ENCODE assay signal across 14 cellular contexts in the genomic region with DNA sequence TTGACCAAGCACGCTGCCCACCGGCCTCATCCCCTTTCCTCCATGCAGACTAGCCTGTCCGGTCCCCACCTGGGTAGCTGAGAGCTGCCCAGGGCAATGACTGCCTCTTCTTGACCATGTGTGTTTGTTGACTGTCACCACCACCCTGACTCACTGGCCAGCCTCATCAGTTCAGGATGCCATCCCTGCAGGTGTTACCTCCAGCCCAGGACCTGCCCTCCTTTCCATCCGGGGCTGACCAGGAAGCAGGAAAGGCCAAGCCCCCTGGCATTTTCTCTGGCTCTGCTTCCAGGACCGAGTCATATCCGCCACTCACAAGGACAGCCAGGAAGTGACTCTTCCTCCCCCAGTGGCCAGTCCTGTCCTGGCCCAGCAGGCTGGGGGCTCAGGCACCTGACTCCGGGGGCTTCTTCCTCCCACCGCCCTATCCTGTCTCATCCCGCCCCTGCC. TPM values are rescaled to one million over a fixed set of nuclear protein-coding genes. Genes with fewer than 3 reads are reported as not detected.
A peak's percentile ranks its signal among the peaks of the same experiment; 100 is the strongest.
DNase-seq lines count a peak whose midpoint lies in the region; FAIRE-seq and TF ChIP-seq lines count a peak whose summit lies in the region.
"Had no signal": no experiment of that assay in that cellular context is flagged by ENCODE, and none has a peak within 500 bp of the region (broad histone marks: within the 10 kb centered on the region; RNA-seq: fewer than 3 reads in every experiment).

No MANE protein-coding gene starts in this region.

- DNase-seq in epithelial cell of prostate (ENCODE audit: low read depth, low spot score) (no peak), neural crest cell (ENCODE audit: low read depth, low spot score) (no peak), kidney (no peak), NCI-H146 (lab: John Stamatoyannopoulos, UW) (no peak)
- no peak for DNase-seq in stimulated activated CD4-positive, alpha-beta T cell treated with anti-CD3 and anti-CD28 coated beads, Interleukin-4, amount 100 ng/mL, for 1 hour
- no peak for DNase-seq in NK-92 treated with Interleukin-12 subunit alpha and Interleukin-12 subunit beta, amount 100 ng/mL, for 24 hours (lab: John Stamatoyannopoulos, UW)
- DNase-seq: CD4-positive, alpha-beta memory T cell; NCI-H526 treated with DMSO at 0.1 percent for 48 hours had no signal

- no peak overlapping the region for H3K27ac Mint-ChIP-seq in neural crest cell (ENCODE audit: unreplicated experiment)
- H3K27ac Mint-ChIP-seq: stimulated activated naive CD8-positive, alpha-beta T cell treated with anti-CD3 and anti-CD28 coated beads, Interleukin-15, Interleukin-2, amounts not matched to agents 100 ng/mL and 50 ng/mL, for 24 hours had no signal

- H3K9me3 Mint-ChIP-seq in neural crest cell: no peaks in the 10 kb centered on the region
- H3K9me3 Mint-ChIP-seq: brain; CD4-positive, alpha-beta memory T cell; stimulated activated naive CD8-positive, alpha-beta T cell treated with anti-CD3 and anti-CD28 coated beads, Interleukin-15, Interleukin-2, amounts not matched to agents 100 ng/mL and 50 ng/mL, for 24 hours had no signal

- peak overlapping the region; percentile 97; the same call in 1 of the 2 replicates for H3K4me2 ChIP-seq in BLaER1

- no peak overlapping the region for H3K9ac ChIP-seq in BLaER1
- no peak overlapping the region for H3K9ac ChIP-seq in kidney (ENCODE audit: low read length in 2 of 2)

- H3K9me3 ChIP-seq in BLaER1 (no peaks in the 10 kb centered on the region), kidney (ENCODE audit: control insufficient read depth in 1 of 2, low read length in 2 of 2) (no peaks in the 10 kb centered on the region)

- H3K27me3 ChIP-seq in BLaER1: no peaks in the 10 kb centered on the region
- H3K27me3 ChIP-seq: foreskin keratinocyte had no signal

- FAIRE-seq in kidney (lab: Jason Lieb, UNC): no peak

- peaks cover 26% of the 10 kb centered on the region for H3K4me1 Mint-ChIP-seq in neural crest cell

- H3K27ac ChIP-seq in BLaER1 (no peak overlapping the region), epithelial cell of prostate (peak overlapping the region; percentile 99), kidney (ENCODE audit: low read depth in 2 of 2, low read length in 2 of 2) (peak overlapping the region in 1 of 2 donors; percentile 33)
- H3K27ac ChIP-seq: foreskin keratinocyte had no signal

- peaks cover 27% of the 10 kb centered on the region; the same call in 1 of the 2 replicates for H4K20me1 ChIP-seq in BLaER1

- H3K4me3 ChIP-seq in BLaER1: no peak overlapping the region
- H3K4me3 ChIP-seq in kidney (ENCODE audit: low read length in 2 of 2): no peak overlapping the region

- TF ChIP-seq CTCF in neural crest cell (conservative IDR thresholded peaks at IDR 0.05): no peak
- no peak for TF ChIP-seq CTCF in kidney (IDR thresholded peaks at IDR 0.05; ENCODE audit: borderline replicate concordance, extremely low read depth, insufficient read depth)

- H3K4me1 ChIP-seq in BLaER1: peaks cover 49% of the 10 kb centered on the region
- H3K4me1 ChIP-seq in kidney (ENCODE audit: control insufficient read depth in 1 of 2, insufficient read depth in 1 of 2, low read depth in 1 of 2, low read length in 2 of 2): peaks cover 9 to 18% of the 10 kb centered on the region in 2 donors

- H3K4me3 Mint-ChIP-seq in neural crest cell: peak overlapping the region; percentile 13
- H3K4me3 Mint-ChIP-seq: brain; CD4-positive, alpha-beta memory T cell; stimulated activated naive CD8-positive, alpha-beta T cell treated with anti-CD3 and anti-CD28 coated beads, Interleukin-15, Interleukin-2, amounts not matched to agents 100 ng/mL and 50 ng/mL, for 24 hours had no signal

- H3K36me3 ChIP-seq in BLaER1: no peaks in the 10 kb centered on the region
- H3K36me3 ChIP-seq in kidney (ENCODE audit: control insufficient read depth in 1 of 2, insufficient read depth in 2 of 2, low read length in 2 of 2): peaks cover 4 to 16% of the 10 kb centered on the region in 2 donors

- intact Hi-C loops in kidney (cut with DNase I): no loop called here

- H3K27me3 Mint-ChIP-seq in neural crest cell (ENCODE audit: low read depth): no peaks in the 10 kb centered on the region
- H3K27me3 Mint-ChIP-seq: brain; CD4-positive, alpha-beta memory T cell had no signal

- peaks cover 5% of the 10 kb centered on the region for H3K36me3 Mint-ChIP-seq in neural crest cell (ENCODE audit: low read depth)
- H3K36me3 Mint-ChIP-seq: CD4-positive, alpha-beta memory T cell had no signal

TF ChIP-seq in PFSK-1, 5 proteins besides CTCF, POLR2A, EP300 and RAD21:
- TF ChIP-seq TAF1 (IDR thresholded peaks at IDR 0.05; ENCODE audit: borderline replicate concordance, insufficient read depth, low read length) (no peak), SIN3A (IDR thresholded peaks at IDR 0.05; ENCODE audit: borderline replicate concordance, insufficient read depth, low read length) (peak; percentile 29; the same call in 1 of the 2 replicates), REST (IDR thresholded peaks at IDR 0.05; ENCODE audit: insufficient read depth in 1 of 2, low read depth in 2 of 2, low read length in 2 of 2) (peak in 1 of 2 experiments; percentile 36; a peak in 1 of 4 replicates), FOXP2 (optimal IDR thresholded peaks at IDR 0.05; ENCODE audit: borderline replicate concordance, extremely low read depth, extremely low read length, insufficient read depth) (peak; percentile 51), POLR2AphosphoS5 (IDR thresholded peaks at IDR 0.05; ENCODE audit: low read depth, low read length) (no peak)
TF ChIP-seq in PFSK-1: peak in this region for 3.

RNA-seq across cellular contexts. Expression of gene EPHA2, which starts 17.1 kb away (rescaled TPM):
- polyA plus RNA-seq in PFSK-1 (2012; ENCODE audit: insufficient read length, low read depth): 294 TPM
- total RNA-seq in neural crest cell: 21.7 and 25.0 TPM in 2 replicates
- 34.2 TPM for total RNA-seq in kidney
- polyA plus RNA-seq in kidney (ENCODE audit: insufficient read depth, low read depth, low replicate concordance): 5.5 TPM
- total RNA-seq: CD4-positive, alpha-beta memory T cell; T-helper 2 cell treated with Interferon-gamma antibody and Interleukin-4, amounts not matched to agents 100 ng/mL and 5 ng/mL, for 36 hours had no signal
- polyA plus RNA-seq: CD4-positive, alpha-beta memory T cell had no signal
